8 cellular contexts compared by ENCODE assay signal in genomic region chr7:50335795-50336754, GRCh38. TPM values are rescaled to one million over a fixed set of nuclear protein-coding genes. Genes with fewer than 3 reads are reported as not detected.
A peak's percentile ranks its signal among the peaks of the same experiment; 100 is the strongest.
DNase-seq lines count a peak whose midpoint lies in the region; ATAC-seq and TF ChIP-seq lines count a peak whose summit lies in the region.

No MANE protein-coding gene starts in this region.

- peak; percentile 22 for DNase-seq in A673 (ENCODE audit: low spot score)
- peak in 33 of 34 experiments; percentile 60 to 84 (median 73) for DNase-seq in T-cell
- DNase-seq in activated naive CD8-positive, alpha-beta T cell treated with anti-CD3 and anti-CD28 coated beads, Interleukin-2, amount 50 U/mL, for 16 hours (ENCODE audit: low read depth, low spot score): peak; percentile 63
- peak; percentile 64 for DNase-seq in stimulated activated CD8-positive, alpha-beta memory T cell treated with anti-CD3 and anti-CD28 coated beads, Interleukin-12 subunit alpha, Interleukin-12 subunit beta, amount 100 ng/mL, for 1 hour (ENCODE audit: low read depth)
- no peak for DNase-seq in COLO829 (ENCODE audit: low spot score)
- DNase-seq in chondrocyte (ENCODE audit: low spot score): no peak
- DNase-seq in SKM-1 (lab: John Stamatoyannopoulos, UW; ENCODE audit: unreplicated experiment): no peak

- intact Hi-C loops in A673 (cut with micrococcal nuclease; ENCODE audit: unreplicated experiment): no loop called here

- POLR2A ChIA-PET in A673 (lab: Charles Lee; ENCODE audit: low non-redundant PET) (no interaction called here), T-cell (lab: Charles Lee) (interaction anchor here (0.6 to 1.7 kb wide), 3 partner anchors 16 to 27 kb away, joined by 3 to 6 read pairs (median 6); no protein-coding TSS in a partner anchor)

- H3K36me3 Mint-ChIP-seq in T-cell (peaks cover 20% of the 10 kb centered on the region), chondrocyte (ENCODE audit: low read depth) (no peaks in the 10 kb centered on the region)

- no peaks in the 10 kb centered on the region for H3K36me3 ChIP-seq in A673 (ENCODE audit: insufficient read depth, low read length, poor library complexity, severe bottlenecking)

- H3K27ac ChIP-seq in A673 (ENCODE audit: low read depth, low read length, poor library complexity, severe bottlenecking): no peak overlapping the region

- H3K4me3 ChIP-seq in A673 (ENCODE audit: low read depth, low read length, poor library complexity, severe bottlenecking): no peak overlapping the region

- H3K27me3 Mint-ChIP-seq in T-cell (no peaks in the 10 kb centered on the region), chondrocyte (ENCODE audit: low read depth) (peaks cover 7% of the 10 kb centered on the region)

- TF ChIP-seq CTCF in A673 (conservative IDR thresholded peaks at IDR 0.05; ENCODE audit: low read depth, low read length) (no peak), chondrocyte (IDR thresholded peaks at IDR 0.05) (no peak)

- CTCF ChIA-PET in A673 (lab: Charles Lee) (no interaction called here), T-cell (lab: Charles Lee) (interaction anchor here (0.9 to 2.2 kb wide), 6 partner anchors 11 to 82 kb away, joined by 3 to 15 read pairs (median 3); no protein-coding TSS in a partner anchor)

- BruUV-seq in A673 (replicated peaks; lab: Mats Ljungman, UMichigan): no TSS peak

- no peaks in the 10 kb centered on the region for H3K9me3 ChIP-seq in A673 (ENCODE audit: low read depth, low read length, poor library complexity, severe bottlenecking)

- no peaks in the 10 kb centered on the region for H3K9me3 Mint-ChIP-seq in T-cell
- no peaks in the 10 kb centered on the region for H3K9me3 Mint-ChIP-seq in chondrocyte (ENCODE audit: low read depth)

- H3K4me1 Mint-ChIP-seq in T-cell: peaks cover 0 to 45% (median 0%) of the 10 kb centered on the region in 3 donors
- H3K4me1 Mint-ChIP-seq in chondrocyte (ENCODE audit: low read depth): no peaks in the 10 kb centered on the region

- H3K4me1 ChIP-seq in A673 (ENCODE audit: insufficient read depth, low read length, poor library complexity, severe bottlenecking): peaks cover 11% of the 10 kb centered on the region

- no peaks in the 10 kb centered on the region for H3K27me3 ChIP-seq in A673 (replicated peaks; ENCODE audit: insufficient read depth, low read depth, low read length, poor library complexity)

- ATAC-seq in GM21723 (IDR thresholded peaks at IDR 0.05; ENCODE audit: unreplicated experiment) (peak; percentile 27), T-cell (replicated peaks in 1 of 4) (peak; percentile 28 to 63 (median 58))

- H3K27ac Mint-ChIP-seq in T-cell (no peak overlapping the region), chondrocyte (ENCODE audit: unreplicated experiment) (no peak overlapping the region)

- H3K4me3 Mint-ChIP-seq in T-cell: no peak overlapping the region
- no peak overlapping the region for H3K4me3 Mint-ChIP-seq in chondrocyte (ENCODE audit: unreplicated experiment)

RNA-seq across cellular contexts. Expression of gene IKZF1, which starts 31.6 kb away (rescaled TPM):
- 3.7 and 4.2 TPM in 2 replicates for total RNA-seq in A673 (2021)
- total RNA-seq in T-cell: 100 to 1,000 TPM; 429 to 525 (median 494) TPM
- total RNA-seq in chondrocyte: not detected in 3 replicates

Comparison
In these comparisons a context has a peak if more than half of its experiments do, and no peak if none do; other contexts are left out.
1. DNase-seq: peak in A673 (single experiment), T-cell (33 of 34), activated naive CD8-positive, alpha-beta T cell treated with anti-CD3 and anti-CD28 coated beads, Interleukin-2, amount 50 U/mL, for 16 hours (single experiment) and stimulated activated CD8-positive, alpha-beta memory T cell treated with anti-CD3 and anti-CD28 coated beads, Interleukin-12 subunit alpha, Interleukin-12 subunit beta, amount 100 ng/mL, for 1 hour (single experiment); none in COLO829 (single experiment), chondrocyte (single experiment) and SKM-1 (single experiment).
2. RNA of gene IKZF1, which starts 31.6 kb away (total RNA-seq): 429 to 525 TPM in T-cell; 3.7 to 4.2 TPM in A673 and not detected in chondrocyte; every median in the first group is over 10 times any median in the second.